In genomic region chr6:146028250-146028789, GRCh38 we compare ENCODE assay signal across 1 cellular context.
A peak's percentile ranks its signal among the peaks of the same experiment; 100 is the strongest.
TF ChIP-seq lines count a peak whose summit lies in the region.

No MANE protein-coding gene starts in this region.

TF ChIP-seq in K562, 482 proteins besides CTCF, POLR2A, EP300 and RAD21 (continued from another document):
- TF ChIP-seq ATF6 (CRISPR knock-in tag; IDR thresholded peaks at IDR 0.05) (no peak), CBX8 (IDR thresholded peaks at IDR 0.05; ENCODE audit: borderline replicate concordance, extremely low read depth, low read depth, low read length, poor library complexity, severe bottlenecking) (no peak), OTX1 (CRISPR knock-in tag; IDR thresholded peaks at IDR 0.05) (no peak), ZNF282 (CRISPR knock-in tag; IDR thresholded peaks at IDR 0.05) (no peak), EHMT2 (IDR thresholded peaks at IDR 0.05) (peak; percentile 99), ZNF766 (CRISPR knock-in tag; conservative IDR thresholded peaks at IDR 0.05) (peak; percentile 74; the same call in 1 of the 2 replicates), ZNF740 (CRISPR knock-in tag; IDR thresholded peaks at IDR 0.05) (0 out of 2 replicates have a peak, but pooled peaks have one; percentile 30), ZNF740 (tag; IDR thresholded peaks at IDR 0.05) (no peak), HOMEZ (CRISPR knock-in tag; IDR thresholded peaks at IDR 0.05) (no peak), SRSF7 (optimal IDR thresholded peaks at IDR 0.05; ENCODE audit: low read depth, low read length) (no peak), PHB (CRISPR knock-in tag; IDR thresholded peaks at IDR 0.05) (no peak), ZBTB49 (CRISPR knock-in tag; IDR thresholded peaks at IDR 0.05; ENCODE audit: borderline replicate concordance) (0 out of 2 replicates have a peak, but pooled peaks have one; percentile 37), ZNF696 (CRISPR knock-in tag; conservative IDR thresholded peaks at IDR 0.05) (no peak), SREBF2 (CRISPR knock-in tag; IDR thresholded peaks at IDR 0.05) (no peak), CHAMP1 (IDR thresholded peaks at IDR 0.05) (peak; percentile 43; the same call in 1 of the 2 replicates), ZNF263 (CRISPR knock-in tag; IDR thresholded peaks at IDR 0.05; ENCODE audit: borderline replicate concordance) (0 out of 2 replicates have a peak, but pooled peaks have one; percentile 25), CBX3 (IDR thresholded peaks at IDR 0.05; ENCODE audit: borderline replicate concordance in 1 of 2, low read length in 2 of 2) (peak in 1 of 2 experiments; percentile 67; a peak in 1 of 3 replicates), TAF7 (tag; IDR thresholded peaks at IDR 0.05) (no peak), GABPB1 (CRISPR knock-in tag; IDR thresholded peaks at IDR 0.05) (peak; percentile 56; the same call in 1 of the 2 replicates), PYGO2 (tag; IDR thresholded peaks at IDR 0.05) (no peak), TBL1XR1 (IDR thresholded peaks at IDR 0.05; ENCODE audit: low read length in 2 of 2) (no peak), HNRNPH1 (optimal IDR thresholded peaks at IDR 0.05; ENCODE audit: low read depth, low read length) (no peak)
- TF ChIP-seq, protein P1, sequence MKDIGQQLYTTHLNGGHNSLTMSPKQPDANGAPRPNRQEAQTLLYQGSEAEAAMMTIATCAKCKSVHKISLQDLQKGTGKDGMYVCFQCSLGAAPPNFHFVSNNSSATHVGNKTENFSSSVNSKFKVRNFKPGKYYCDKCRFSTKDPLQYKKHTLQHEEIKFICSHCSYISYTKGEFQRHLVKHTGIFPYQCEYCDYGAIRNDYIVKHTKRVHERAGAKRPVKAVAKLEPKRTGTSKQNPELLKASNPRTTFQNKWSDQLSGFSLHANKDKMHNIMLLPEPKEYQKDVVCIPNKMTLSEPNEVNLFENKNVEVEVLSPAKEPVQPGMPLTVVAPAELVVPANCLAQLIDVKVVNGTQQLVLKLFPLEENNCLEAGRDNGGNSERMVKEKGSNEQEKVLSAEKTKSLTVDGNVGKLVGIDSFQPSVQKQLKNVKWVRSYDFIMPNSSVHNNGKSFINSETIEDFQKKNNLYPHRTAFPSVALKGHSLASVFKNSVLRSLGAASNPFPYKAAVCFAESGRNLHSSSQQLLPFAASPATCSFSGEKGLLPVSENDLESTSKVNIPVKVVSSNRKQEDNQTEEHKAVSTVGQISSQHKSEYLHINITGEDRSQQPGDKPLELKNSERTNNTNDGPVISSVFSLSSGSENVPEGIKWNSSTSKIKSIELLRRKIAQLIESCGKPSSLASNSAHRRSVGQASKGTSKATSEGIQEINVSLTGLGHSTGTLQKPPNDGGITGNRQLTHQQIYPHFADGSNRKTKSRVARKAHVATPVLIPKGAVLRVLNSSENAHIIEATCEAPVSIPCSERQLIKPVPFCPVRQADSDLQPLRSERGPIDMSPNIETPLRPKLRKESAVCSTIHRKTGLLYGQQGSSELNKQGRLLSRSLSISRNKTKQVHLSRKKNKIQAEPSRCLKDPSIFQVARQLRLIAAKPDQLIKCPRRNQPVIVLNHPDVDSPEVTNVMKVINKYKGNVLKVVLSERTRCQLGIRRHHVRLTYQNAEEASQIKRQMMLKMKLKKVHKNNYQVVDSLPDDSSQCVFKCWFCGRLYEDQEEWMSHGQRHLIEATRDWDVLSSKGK (CRISPR knock-in tag; IDR thresholded peaks at IDR 0.05), result no peak
- TF ChIP-seq, protein P2, sequence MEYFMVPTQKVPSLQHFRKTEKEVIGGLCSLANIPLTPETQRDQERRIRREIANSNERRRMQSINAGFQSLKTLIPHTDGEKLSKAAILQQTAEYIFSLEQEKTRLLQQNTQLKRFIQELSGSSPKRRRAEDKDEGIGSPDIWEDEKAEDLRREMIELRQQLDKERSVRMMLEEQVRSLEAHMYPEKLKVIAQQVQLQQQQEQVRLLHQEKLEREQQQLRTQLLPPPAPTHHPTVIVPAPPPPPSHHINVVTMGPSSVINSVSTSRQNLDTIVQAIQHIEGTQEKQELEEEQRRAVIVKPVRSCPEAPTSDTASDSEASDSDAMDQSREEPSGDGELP (CRISPR knock-in tag; IDR thresholded peaks at IDR 0.05; ENCODE audit: borderline replicate concordance), result peak; percentile 61
- TF ChIP-seq, protein P3, sequence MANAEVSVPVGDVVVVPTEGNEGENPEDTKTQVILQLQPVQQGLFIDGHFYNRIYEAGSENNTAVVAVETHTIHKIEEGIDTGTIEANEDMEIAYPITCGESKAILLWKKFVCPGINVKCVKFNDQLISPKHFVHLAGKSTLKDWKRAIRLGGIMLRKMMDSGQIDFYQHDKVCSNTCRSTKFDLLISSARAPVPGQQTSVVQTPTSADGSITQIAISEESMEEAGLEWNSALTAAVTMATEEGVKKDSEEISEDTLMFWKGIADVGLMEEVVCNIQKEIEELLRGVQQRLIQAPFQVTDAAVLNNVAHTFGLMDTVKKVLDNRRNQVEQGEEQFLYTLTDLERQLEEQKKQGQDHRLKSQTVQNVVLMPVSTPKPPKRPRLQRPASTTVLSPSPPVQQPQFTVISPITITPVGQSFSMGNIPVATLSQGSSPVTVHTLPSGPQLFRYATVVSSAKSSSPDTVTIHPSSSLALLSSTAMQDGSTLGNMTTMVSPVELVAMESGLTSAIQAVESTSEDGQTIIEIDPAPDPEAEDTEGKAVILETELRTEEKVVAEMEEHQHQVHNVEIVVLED (CRISPR knock-in tag; IDR thresholded peaks at IDR 0.05), result no peak
